Comparison of ENCODE assay signal across 1 cellular context in the genomic region with DNA sequence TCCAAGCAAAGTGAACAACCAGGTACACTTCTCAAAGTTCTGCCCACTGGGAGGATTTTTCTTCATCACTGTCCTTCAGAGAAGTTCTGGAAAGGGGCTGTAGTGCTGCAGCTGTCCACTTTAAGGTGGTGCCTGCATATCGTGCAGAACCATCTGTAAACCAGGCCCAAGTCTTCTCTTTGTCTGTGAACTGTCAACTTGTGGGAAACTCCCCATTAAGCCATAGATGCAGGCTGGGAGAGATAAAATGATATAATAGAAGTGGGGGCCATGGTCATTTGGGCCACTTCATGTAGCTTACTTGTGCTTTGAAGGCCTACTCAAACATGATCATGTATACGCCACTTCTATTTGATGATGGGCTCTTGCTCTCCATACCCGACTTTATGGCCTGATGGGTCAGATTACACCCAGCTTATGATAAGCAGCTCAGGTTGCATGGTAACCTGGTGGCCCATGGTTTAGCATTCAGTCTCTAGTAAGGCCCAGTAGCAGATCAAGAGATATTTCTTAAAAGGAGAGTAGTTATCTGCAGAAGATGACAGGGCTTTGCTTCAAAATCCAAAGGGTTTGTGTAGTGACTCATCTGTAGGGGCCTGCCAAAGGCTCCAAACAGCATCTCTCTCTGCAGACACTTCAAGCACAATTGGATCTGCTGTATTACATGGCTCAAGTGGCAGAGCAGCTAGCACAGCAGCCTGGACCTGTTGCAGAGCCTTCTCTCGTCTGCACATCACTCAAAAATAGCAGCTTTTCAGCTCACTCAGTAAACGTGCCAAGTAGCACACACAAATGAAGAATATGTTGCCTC.
TF ChIP-seq lines count a peak whose summit lies in the region.

No MANE protein-coding gene starts in this region.

TF ChIP-seq in H1, 55 proteins besides CTCF, POLR2A, EP300 and RAD21:
- no peak for TF ChIP-seq CHD2 (IDR thresholded peaks at IDR 0.05; ENCODE audit: low read length)
- no peak for TF ChIP-seq NRF1 (IDR thresholded peaks at IDR 0.05; ENCODE audit: low read depth, low read length)
- TF ChIP-seq SRF (IDR thresholded peaks at IDR 0.05; ENCODE audit: low read depth, low read length) = no peak
- no peak for TF ChIP-seq FOSL1 (IDR thresholded peaks at IDR 0.05; ENCODE audit: insufficient read depth, low read depth, low read length)
- no peak for TF ChIP-seq TCF12 (IDR thresholded peaks at IDR 0.05; ENCODE audit: low read depth, low read length)
- no peak for TF ChIP-seq SIN3A (conservative IDR thresholded peaks at IDR 0.05 in 1 of 2, IDR thresholded peaks at IDR 0.05 in 1 of 2; ENCODE audit: low read depth in 1 of 2, low read length in 2 of 2)
- TF ChIP-seq GABPA (IDR thresholded peaks at IDR 0.05; ENCODE audit: borderline replicate concordance, insufficient read depth, low read length) = no peak
- TF ChIP-seq, protein P1, sequence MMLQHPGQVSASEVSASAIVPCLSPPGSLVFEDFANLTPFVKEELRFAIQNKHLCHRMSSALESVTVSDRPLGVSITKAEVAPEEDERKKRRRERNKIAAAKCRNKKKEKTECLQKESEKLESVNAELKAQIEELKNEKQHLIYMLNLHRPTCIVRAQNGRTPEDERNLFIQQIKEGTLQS (IDR thresholded peaks at IDR 0.05; ENCODE audit: insufficient read depth, low read depth, low read length) = no peak
- TF ChIP-seq CBX8 (IDR thresholded peaks at IDR 0.05; ENCODE audit: borderline replicate concordance, low read depth, low read length) = no peak
